ENCODE assay signal across 17 cellular contexts in genomic region chr14:61701946-61702345, GRCh38. TPM values are rescaled to one million over a fixed set of nuclear protein-coding genes. Genes with fewer than 3 reads are reported as not detected.
A peak's percentile ranks its signal among the peaks of the same experiment; 100 is the strongest.
DNase-seq lines count a peak whose midpoint lies in the region; ATAC-seq and TF ChIP-seq lines count a peak whose summit lies in the region.
"Had no signal": no experiment of that assay in that cellular context is flagged by ENCODE, and none has a peak within 500 bp of the region (broad histone marks: within the 10 kb centered on the region; RNA-seq: fewer than 3 reads in every experiment).

No MANE protein-coding gene starts in this region.

- DNase-seq in activated CD4-positive, alpha-beta T cell treated with anti-CD3 and anti-CD28 coated beads for 36 hours, result peak; percentile 45
- DNase-seq in activated CD4-positive, alpha-beta T cell treated with anti-CD3 and anti-CD28 coated beads, Interleukin-2, amount 50 U/mL, for 48 hours, result no peak
- DNase-seq in OCI-LY7 (ENCODE audit: low spot score) (no peak), astrocyte of the spinal cord (ENCODE audit: low read depth, low spot score) (peak; percentile 22), osteocyte (ENCODE audit: extremely low spot score, unreplicated experiment) (no peak), H7 (no peak), UCSD-AML1 (lab: John Stamatoyannopoulos, UW; ENCODE audit: unreplicated experiment) (no peak)
- no peak for DNase-seq in stimulated activated CD4-positive, alpha-beta T cell treated with anti-CD3 and anti-CD28 coated beads, Interleukin-4, amount 100 ng/mL, for 24 hours
- DNase-seq: anterior cingulate cortex, KBM-7, mammary epithelial cell, NCI-H1694, NCI-H526, small intestine had no signal

- H3K4me1 Mint-ChIP-seq in activated CD4-positive, alpha-beta T cell treated with anti-CD3 and anti-CD28 coated beads for 36 hours, result peaks cover 75% of the 10 kb centered on the region
- peaks cover 90% of the 10 kb centered on the region for H3K4me1 Mint-ChIP-seq in osteocyte (ENCODE audit: unreplicated experiment)

- ATAC-seq in activated CD4-positive, alpha-beta T cell treated with anti-CD3 and anti-CD28 coated beads for 36 hours, result no peak
- ATAC-seq: Panc1 had no signal

- no peaks in the 10 kb centered on the region for H3K27me3 Mint-ChIP-seq in activated CD4-positive, alpha-beta T cell treated with anti-CD3 and anti-CD28 coated beads for 36 hours
- H3K27me3 Mint-ChIP-seq in osteocyte (ENCODE audit: unreplicated experiment), result no peaks in the 10 kb centered on the region

- no peaks in the 10 kb centered on the region for H3K9me3 Mint-ChIP-seq in activated CD4-positive, alpha-beta T cell treated with anti-CD3 and anti-CD28 coated beads for 36 hours (ENCODE audit: low read depth)
- no peaks in the 10 kb centered on the region for H3K9me3 Mint-ChIP-seq in osteocyte (ENCODE audit: unreplicated experiment)

- no peak for TF ChIP-seq CTCF in OCI-LY7 (conservative IDR thresholded peaks at IDR 0.05; ENCODE audit: low read length)
- TF ChIP-seq CTCF in astrocyte of the spinal cord (IDR thresholded peaks at IDR 0.05; ENCODE audit: low read depth, low read length), result no peak
- TF ChIP-seq CTCF in osteocyte (IDR thresholded peaks at IDR 0.05), result no peak

- BruUV-seq in OCI-LY7 (replicated peaks; lab: Mats Ljungman, UMichigan), result no TSS peak

- peaks cover 74% of the 10 kb centered on the region for H4K20me1 ChIP-seq in OCI-LY7 (ENCODE audit: insufficient read depth, low read length)

- CTCF ChIA-PET in activated CD4-positive, alpha-beta T cell treated with anti-CD3 and anti-CD28 coated beads for 36 hours (lab: Charles Lee), result interaction anchor here (1.2 to 1.4 kb wide), 2 partner anchors 106 to 226 kb away, joined by 3 to 4 read pairs; no protein-coding TSS in a partner anchor
- CTCF ChIA-PET in OCI-LY7 (lab: Charles Lee; ENCODE audit: unreplicated experiment), result no interaction called here

- H3K27ac Mint-ChIP-seq in activated CD4-positive, alpha-beta T cell treated with anti-CD3 and anti-CD28 coated beads for 36 hours, result peak overlapping the region; percentile 63
- H3K27ac Mint-ChIP-seq in osteocyte (ENCODE audit: unreplicated experiment), result peak overlapping the region; percentile 58

- no peaks in the 10 kb centered on the region for H3K27me3 ChIP-seq in H7 (ENCODE audit: control insufficient read depth, insufficient read depth, low read length)
- H3K27me3 ChIP-seq: neutrophil, suprapubic skin had no signal

- POLR2A ChIA-PET in activated CD4-positive, alpha-beta T cell treated with anti-CD3 and anti-CD28 coated beads for 36 hours (lab: Charles Lee), result interaction anchor here (0.6 kb wide), 1 partner anchor 187 kb away, joined by 3 read pairs; no protein-coding TSS in a partner anchor
- POLR2A ChIA-PET in OCI-LY7 (lab: Charles Lee), result interaction anchor here (0.7 to 5.5 kb wide), 7 partner anchors 9 to 266 kb away, joined by 3 to 79 read pairs (median 4); no protein-coding TSS in a partner anchor

- H3K9me3 ChIP-seq in OCI-LY7 (ENCODE audit: low read length), result no peaks in the 10 kb centered on the region
- H3K9me3 ChIP-seq: neutrophil, suprapubic skin had no signal

- no peak overlapping the region for H3K4me3 ChIP-seq in OCI-LY7 (ENCODE audit: low read depth, low read length, poor library complexity, severe bottlenecking)
- H3K4me3 ChIP-seq in astrocyte of the spinal cord (ENCODE audit: low read depth, low read length), result peak overlapping the region; percentile 6
- H3K4me3 ChIP-seq in H7 (ENCODE audit: insufficient read depth, low read depth, low read length), result no peak overlapping the region
- H3K4me3 ChIP-seq: suprapubic skin had no signal

- in situ Hi-C loops in astrocyte of the spinal cord (cut with HindIII; ENCODE audit: low sequenced_read_pairs), result no loop called here

- peaks cover 48% of the 10 kb centered on the region for H3K36me3 ChIP-seq in OCI-LY7 (ENCODE audit: insufficient read depth, low read length)
- no peaks in the 10 kb centered on the region for H3K36me3 ChIP-seq in H7 (replicated peaks; ENCODE audit: control insufficient read depth, insufficient read depth, low read length)
- H3K36me3 ChIP-seq: neutrophil, suprapubic skin had no signal

- H3K36me3 Mint-ChIP-seq in activated CD4-positive, alpha-beta T cell treated with anti-CD3 and anti-CD28 coated beads for 36 hours (ENCODE audit: low read depth), result peaks cover 70% of the 10 kb centered on the region
- H3K36me3 Mint-ChIP-seq in osteocyte (ENCODE audit: unreplicated experiment), result peaks cover 1% of the 10 kb centered on the region

- peaks cover 78% of the 10 kb centered on the region for H3K4me1 ChIP-seq in OCI-LY7 (ENCODE audit: insufficient read depth, low read length, poor library complexity, severe bottlenecking)

- intact Hi-C loops in activated CD4-positive, alpha-beta T cell treated with anti-CD3 and anti-CD28 coated beads for 36 hours (cut with DNase I, micrococcal nuclease), result no loop called here
- intact Hi-C loops in OCI-LY7 (cut with micrococcal nuclease; ENCODE audit: unreplicated experiment), result no loop called here

- H3K9me2 ChIP-seq in OCI-LY7 (ENCODE audit: insufficient read depth, low read length), result no peaks in the 10 kb centered on the region

- H3K4me2 ChIP-seq in OCI-LY7 (ENCODE audit: low read length), result peak overlapping the region; percentile 96; the same call in 1 of the 2 replicates

- no peak overlapping the region for H2AFZ ChIP-seq in OCI-LY7 (ENCODE audit: low read length)

- H3K4me3 Mint-ChIP-seq in activated CD4-positive, alpha-beta T cell treated with anti-CD3 and anti-CD28 coated beads for 36 hours, result peak overlapping the region; percentile 69
- H3K4me3 Mint-ChIP-seq in osteocyte (ENCODE audit: unreplicated experiment), result peak overlapping the region; percentile 39

- no peak overlapping the region for H3K27ac ChIP-seq in OCI-LY7 (ENCODE audit: low read depth, low read length, poor library complexity, severe bottlenecking)
- H3K27ac ChIP-seq: suprapubic skin had no signal

- peaks cover 100% of the 10 kb centered on the region for H3K79me2 ChIP-seq in OCI-LY7 (ENCODE audit: insufficient read depth, low read depth, low read length)

RNA-seq across cellular contexts. Expression of gene HIF1A, which starts 6.6 kb away (rescaled TPM):
- total RNA-seq in activated CD4-positive, alpha-beta T cell treated with anti-CD3 and anti-CD28 coated beads for 36 hours, result 100 to 1,000 TPM; 196 to 329 TPM
- total RNA-seq in OCI-LY7 (2014; rRNA removed; shearing (Covaris generic)), result 59.5 and 71.7 TPM in 2 replicates
- total RNA-seq in OCI-LY7 (2022) (88.1 and 93.7 TPM in 2 replicates), osteocyte (326 and 332 TPM in 2 replicates)
- 181 and 199 TPM in 2 replicates for total RNA-seq in H7 (2014; rRNA removed; shearing (Covaris generic))

Comparison
In these comparisons a context has a peak if more than half of its experiments do, and no peak if none do; other contexts are left out.
1. DNase-seq: peak in activated CD4-positive, alpha-beta T cell treated with anti-CD3 and anti-CD28 coated beads for 36 hours (single experiment) and astrocyte of the spinal cord (single experiment); none in activated CD4-positive, alpha-beta T cell treated with anti-CD3 and anti-CD28 coated beads, Interleukin-2, amount 50 U/mL, for 48 hours (0 of 2), OCI-LY7 (single experiment), osteocyte (single experiment), H7 (single experiment), UCSD-AML1 (single experiment) and stimulated activated CD4-positive, alpha-beta T cell treated with anti-CD3 and anti-CD28 coated beads, Interleukin-4, amount 100 ng/mL, for 24 hours (single experiment).